ENCODE assay signal across 14 cellular contexts in the genomic region with DNA sequence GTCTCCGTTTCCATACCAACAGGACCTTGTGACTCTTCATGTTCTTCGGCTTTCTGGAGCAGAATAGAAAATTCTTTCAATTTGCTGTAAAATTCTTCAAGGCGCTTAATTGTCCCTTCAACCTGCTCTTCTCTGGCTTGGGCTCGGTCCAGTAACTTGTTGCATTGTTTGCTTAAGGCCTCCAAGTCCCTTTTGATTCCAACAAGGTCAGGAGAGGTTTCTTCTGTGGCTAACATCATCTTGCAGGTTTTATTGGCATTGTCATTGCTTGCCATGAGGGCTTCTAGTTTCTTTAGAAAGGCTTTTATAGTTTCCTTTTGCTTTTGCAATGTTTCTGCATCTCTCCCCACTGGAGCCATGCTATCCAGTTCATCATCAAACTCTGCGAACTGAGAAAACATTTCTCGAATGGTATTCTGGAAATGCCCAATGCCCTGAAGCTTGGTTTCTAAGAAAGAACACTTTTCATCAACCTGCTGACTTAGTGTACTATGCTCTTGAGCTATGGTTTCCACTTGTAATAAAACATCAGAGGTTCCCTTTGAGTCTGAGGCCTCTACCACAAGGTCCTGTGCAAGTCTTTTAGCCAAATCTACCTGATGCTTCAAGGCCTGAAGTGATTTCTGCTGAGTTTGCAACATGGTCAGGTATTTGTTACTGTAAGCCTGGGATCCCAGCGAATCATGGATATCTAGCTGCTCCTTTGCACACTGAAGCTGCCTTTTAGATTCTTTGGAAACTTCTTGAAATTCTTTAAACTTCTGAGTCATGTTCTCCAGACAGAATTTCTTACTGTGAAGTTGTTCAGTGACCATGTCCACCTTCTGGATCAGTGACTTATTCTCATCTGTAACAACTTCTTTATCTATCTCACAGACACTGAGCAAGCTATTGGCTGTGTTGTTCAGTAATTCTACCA.
DNase-seq lines count a peak whose midpoint lies in the region; ATAC-seq and TF ChIP-seq lines count a peak whose summit lies in the region.
"Had no signal": no experiment of that assay in that cellular context is flagged by ENCODE, and none has a peak within 500 bp of the region (broad histone marks: within the 10 kb centered on the region; RNA-seq: fewer than 3 reads in every experiment).

No MANE protein-coding gene starts in this region.

- H3K9me3 ChIP-seq in IMR-90 (ENCODE audit: control insufficient read depth, insufficient read depth, low read length) (no peaks in the 10 kb centered on the region), mesenchymal stem cell (ENCODE audit: control insufficient read depth, low read length) (no peaks in the 10 kb centered on the region), MM.1S (replicated peaks; ENCODE audit: insufficient read depth, low read length) (no peaks in the 10 kb centered on the region)
- H3K9me3 ChIP-seq: esophagus squamous epithelium had no signal

- no peaks in the 10 kb centered on the region for H3K9me3 Mint-ChIP-seq in chondrocyte (ENCODE audit: low read depth)

- no peaks in the 10 kb centered on the region for H3K27me3 Mint-ChIP-seq in chondrocyte (ENCODE audit: low read depth)

- H4K91ac ChIP-seq in IMR-90 (ENCODE audit: insufficient read depth, low read depth, low read length) (no peak overlapping the region), mesenchymal stem cell (ENCODE audit: low read length) (no peak overlapping the region)

- H3K79me2 ChIP-seq in MM.1S (ENCODE audit: low read length), result peaks cover 21% of the 10 kb centered on the region

- TF ChIP-seq RAD21 in IMR-90 (IDR thresholded peaks at IDR 0.05; ENCODE audit: low read length), result no peak

- CTCF ChIA-PET in IMR-90 (lab: Yijun Ruan, JAX), result interaction anchor here (1.0 to 1.6 kb wide), 3 partner anchors 10 to 32 kb away, joined by 3 to 7 read pairs (median 5); no protein-coding TSS in a partner anchor

- dilution Hi-C loops in IMR-90 (cut with HindIII; ENCODE audit: low sequenced_read_pairs, unreplicated experiment), result no loop called here

- TF ChIP-seq POLR2A in IMR-90 (IDR thresholded peaks at IDR 0.05; ENCODE audit: low read depth, low read length), result no peak

- H3K9me2 ChIP-seq in MM.1S (replicated peaks; ENCODE audit: insufficient read depth, low read length), result no peaks in the 10 kb centered on the region

- ATAC-seq in IMR-90 (ENCODE audit: low read depth) (peak; percentile 44), HG02981 (IDR thresholded peaks at IDR 0.05; ENCODE audit: unreplicated experiment) (no peak)

- H2BK12ac ChIP-seq in mesenchymal stem cell (ENCODE audit: low read length in 2 of 2), result no peak overlapping the region

- H3K27ac Mint-ChIP-seq in chondrocyte (ENCODE audit: unreplicated experiment), result peak overlapping the region; percentile 81

- no peaks in the 10 kb centered on the region; the same call in 1 of the 2 replicates for H3K9me1 ChIP-seq in IMR-90 (ENCODE audit: insufficient read depth, low read length)

- no peak overlapping the region for H2BK5ac ChIP-seq in IMR-90 (ENCODE audit: low read depth, low read length, poor library complexity, severe bottlenecking)
- H2BK5ac ChIP-seq in mesenchymal stem cell (ENCODE audit: low read depth, low read length, poor library complexity, severe bottlenecking), result no peak overlapping the region

- DNase-seq in ACHN, result peak; percentile 88
- peak; percentile 76 for DNase-seq in IMR-90
- no peak for DNase-seq in chondrocyte (ENCODE audit: low spot score)
- peak; percentile 52 for DNase-seq in mesenchymal stem cell
- DNase-seq in MM.1S, result no peak
- no peak for DNase-seq in mesenteric fat pad (ENCODE audit: low spot score)
- no peak for DNase-seq in medulla oblongata (ENCODE audit: extremely low spot score)
- DNase-seq: activated CD4-positive, alpha-beta T cell treated with anti-CD3 and anti-CD28 coated beads, Interleukin-2, amount 50 U/mL, for 4 hours; activated gamma-delta T cell; cerebellar nuclear complex; esophagus squamous epithelium; NCI-H1092; stimulated activated CD4-positive, alpha-beta T cell treated with anti-CD3 and anti-CD28 coated beads, Interleukin-12 subunit alpha, Interleukin-12 subunit beta, amount 100 ng/mL, for 4 hours had no signal

- intact Hi-C loops in IMR-90 (cut with micrococcal nuclease), result no loop called here

- H2BK20ac ChIP-seq in IMR-90 (ENCODE audit: low read depth, low read length), result no peak overlapping the region

- H3K79me1 ChIP-seq in IMR-90 (ENCODE audit: low read depth in 1 of 2, low read length in 2 of 2), result peaks cover 16 to 52% of the 10 kb centered on the region in 2 experiments
- H3K79me1 ChIP-seq in mesenchymal stem cell (replicated peaks; ENCODE audit: low read length, poor library complexity, severe bottlenecking), result peaks cover 7% of the 10 kb centered on the region

- H3K4ac ChIP-seq in IMR-90 (ENCODE audit: low read depth, low read length) (no peak overlapping the region), mesenchymal stem cell (ENCODE audit: low read depth in 1 of 2, low read length in 2 of 2) (no peak overlapping the region)

- H3K23ac ChIP-seq in IMR-90 (ENCODE audit: low read depth, low read length), result no peak overlapping the region
- no peak overlapping the region for H3K23ac ChIP-seq in mesenchymal stem cell (ENCODE audit: low read length in 2 of 2)

- H3K56ac ChIP-seq in IMR-90 (ENCODE audit: extremely low read depth, insufficient read depth, low read length), result no peak overlapping the region

- H3K9ac ChIP-seq in IMR-90 (ENCODE audit: low read depth, low read length), result no peak overlapping the region
- H3K9ac ChIP-seq in mesenchymal stem cell (ENCODE audit: low read length), result no peak overlapping the region
- no peak overlapping the region for H3K9ac ChIP-seq in MM.1S (ENCODE audit: low read length)

- H4K20me1 ChIP-seq in IMR-90 (ENCODE audit: insufficient read depth, low read length) (peaks cover 14% of the 10 kb centered on the region; the same call in 1 of the 2 replicates), MM.1S (ENCODE audit: insufficient read depth, low read length) (no peaks in the 10 kb centered on the region)

- no peak overlapping the region for H4K5ac ChIP-seq in IMR-90 (ENCODE audit: low read depth, low read length)

- H2AFZ ChIP-seq in IMR-90 (replicated peaks; ENCODE audit: low read length, poor library complexity) (no peak overlapping the region), mesenchymal stem cell (ENCODE audit: low read depth, low read length) (no peak overlapping the region), MM.1S (ENCODE audit: low read length) (no peak overlapping the region)

- H3F3A ChIP-seq in MM.1S (ENCODE audit: insufficient read depth, low read length), result no peaks in the 10 kb centered on the region

- no peak overlapping the region for H2AK9ac ChIP-seq in IMR-90 (replicated peaks; ENCODE audit: low read depth, low read length, poor library complexity)

- in situ Hi-C loops in ACHN (cut with HindIII; ENCODE audit: low pct_ligation_motif_present, low pct_unique_long_range_greater_than_20kb, low sequenced_read_pairs), result loop anchor here (25.0 kb wide), 1 partner anchor 190 kb away; no protein-coding TSS in a partner anchor
- in situ Hi-C loops in IMR-90 (cut with MboI; ENCODE audit: low sequenced_read_pairs), result loop anchor here (25.0 kb wide), 1 partner anchor 565 kb away; no protein-coding TSS in a partner anchor

- H3K36me3 ChIP-seq in IMR-90 (ENCODE audit: control insufficient read depth, insufficient read depth, low read length) (peaks cover 17% of the 10 kb centered on the region), mesenchymal stem cell (ENCODE audit: control insufficient read depth in 1 of 2, insufficient read depth in 2 of 2, low read depth in 1 of 2, low read length in 2 of 2) (peaks cover 5 to 64% of the 10 kb centered on the region in 2 experiments), MM.1S (replicated peaks; ENCODE audit: insufficient read depth, low read length) (peaks cover 5% of the 10 kb centered on the region)

- no peak overlapping the region for H3K4me3 Mint-ChIP-seq in chondrocyte (ENCODE audit: unreplicated experiment)

- H3K4me2 ChIP-seq in IMR-90 (ENCODE audit: low read depth, low read length) (no peak overlapping the region), mesenchymal stem cell (ENCODE audit: low read length, poor library complexity, severe bottlenecking) (no peak overlapping the region), MM.1S (ENCODE audit: low read depth, low read length) (no peak overlapping the region)

- H3K14ac ChIP-seq in IMR-90 (replicated peaks; ENCODE audit: low read depth, low read length), result no peak overlapping the region
- no peak overlapping the region for H3K14ac ChIP-seq in mesenchymal stem cell (ENCODE audit: low read length in 2 of 2)

- BruUV-seq in IMR-90 (replicated peaks; lab: Mats Ljungman, UMichigan), result TSS peak; percentile 90

- no peak for TF ChIP-seq CTCF in IMR-90 (conservative IDR thresholded peaks at IDR 0.05; ENCODE audit: low read depth, low read length)
- no peak for TF ChIP-seq CTCF in chondrocyte (IDR thresholded peaks at IDR 0.05)
- TF ChIP-seq CTCF in MM.1S (IDR thresholded peaks at IDR 0.05; ENCODE audit: low read length), result no peak

- no peak overlapping the region for H2BK120ac ChIP-seq in IMR-90 (ENCODE audit: low read depth, low read length)
- H2BK120ac ChIP-seq in mesenchymal stem cell (ENCODE audit: low read depth, low read length), result no peak overlapping the region

- H4K8ac ChIP-seq in IMR-90 (ENCODE audit: low read depth in 2 of 2, low read length in 2 of 2), result no peak overlapping the region
- no peak overlapping the region for H4K8ac ChIP-seq in mesenchymal stem cell (ENCODE audit: low read length)

- H3K4me3 ChIP-seq in IMR-90 (ENCODE audit: insufficient read depth, low read depth, low read length) (no peak overlapping the region), mesenchymal stem cell (ENCODE audit: insufficient read depth in 1 of 2, low read depth in 1 of 2, low read length in 2 of 2) (no peak overlapping the region), MM.1S (ENCODE audit: low read length) (no peak overlapping the region)
- H3K4me3 ChIP-seq: esophagus squamous epithelium had no signal

- WGBS in IMR-90 (ENCODE audit: extremely low coverage in 2 of 2, insufficient read length in 1 of 2), 2 experiments, result 86% methylated on average over 4 of the region's 7 CpGs; no CpG with 5 or more reads in 1 of the 2 experiments
- WGBS in mesenchymal stem cell, result 99% methylated on average over 7 of the region's 7 CpGs

- H3K4me1 Mint-ChIP-seq in chondrocyte (ENCODE audit: low read depth), result peaks cover 44% of the 10 kb centered on the region

- H3K4me1 ChIP-seq in IMR-90 (ENCODE audit: control insufficient read depth, insufficient read depth, low read length) (peaks cover 6% of the 10 kb centered on the region), mesenchymal stem cell (ENCODE audit: control insufficient read depth, insufficient read depth, low read depth, low read length) (peaks cover 5% of the 10 kb centered on the region), MM.1S (ENCODE audit: low read length) (peaks cover 17% of the 10 kb centered on the region)

- H2AK5ac ChIP-seq in IMR-90 (ENCODE audit: low read depth, low read length), result no peak overlapping the region
- peak overlapping the region; percentile 69 for H2AK5ac ChIP-seq in mesenchymal stem cell (ENCODE audit: low read length, severe bottlenecking)

- H3K18ac ChIP-seq in IMR-90 (ENCODE audit: low read depth, low read length) (no peak overlapping the region), mesenchymal stem cell (ENCODE audit: low read depth in 1 of 2, low read length in 2 of 2) (no peak overlapping the region)

- H3K27me3 ChIP-seq in IMR-90 (ENCODE audit: control insufficient read depth, insufficient read depth, low read length), result no peaks in the 10 kb centered on the region
- H3K27me3 ChIP-seq in mesenchymal stem cell (ENCODE audit: control insufficient read depth in 1 of 2, insufficient read depth in 1 of 2, low read length in 2 of 2), result no peaks in the 10 kb centered on the region
- no peaks in the 10 kb centered on the region for H3K27me3 ChIP-seq in MM.1S (replicated peaks; ENCODE audit: insufficient read depth, low read length)
- H3K27me3 ChIP-seq: esophagus squamous epithelium had no signal

- POLR2A ChIA-PET in IMR-90 (lab: Charles Lee; ENCODE audit: unreplicated experiment), result no interaction called here

- H3K27ac ChIP-seq in IMR-90 (ENCODE audit: insufficient read depth, low read length), result no peak overlapping the region
- peak overlapping the region; percentile 83 for H3K27ac ChIP-seq in mesenchymal stem cell (ENCODE audit: low read length, poor library complexity, severe bottlenecking)
- no peak overlapping the region for H3K27ac ChIP-seq in MM.1S (ENCODE audit: low read length)

- H2BK15ac ChIP-seq in IMR-90 (ENCODE audit: low read depth, low read length) (no peak overlapping the region), mesenchymal stem cell (ENCODE audit: low read depth, poor library complexity, severe bottlenecking) (no peak overlapping the region)

- H3K36me3 Mint-ChIP-seq in chondrocyte (ENCODE audit: low read depth), result peaks cover 6% of the 10 kb centered on the region

Comparison
In these comparisons a context has a peak if more than half of its experiments do, and no peak if none do; other contexts are left out.
1. DNase-seq: peak in ACHN (single experiment), IMR-90 (single experiment) and mesenchymal stem cell (single experiment); none in chondrocyte (single experiment), MM.1S (single experiment), mesenteric fat pad (single experiment) and medulla oblongata (single experiment).